ENCODE assay signal across 28 cellular contexts in the genomic region with DNA sequence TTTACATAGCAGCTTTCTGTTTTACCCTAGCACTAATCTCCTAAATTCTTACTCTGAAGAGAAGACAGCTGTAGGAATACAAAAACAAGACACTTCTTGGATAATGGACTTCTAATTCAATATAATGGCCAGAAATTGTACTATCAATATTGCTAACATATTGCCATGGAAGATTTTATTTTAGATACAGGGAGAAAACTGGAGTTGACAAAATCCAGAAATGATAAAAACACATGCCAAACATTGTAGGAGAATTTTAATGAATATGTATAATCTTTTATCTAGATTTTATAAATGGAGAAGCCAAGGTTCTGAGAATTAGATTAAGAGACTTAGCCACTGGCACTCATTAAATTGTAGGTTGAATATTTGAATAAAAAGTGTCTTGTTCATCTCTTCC.
"Had no signal": no experiment of that assay in that cellular context is flagged by ENCODE, and none has a peak within 500 bp of the region (broad histone marks: within the 10 kb centered on the region; RNA-seq: fewer than 3 reads in every experiment).

No MANE protein-coding gene starts in this region.

- H3K36me3 ChIP-seq: colonic mucosa, esophagus muscularis mucosa, esophagus squamous epithelium, gastrocnemius medialis, gastroesophageal sphincter, heart left ventricle, heart right ventricle had no signal

- H3K4me2 ChIP-seq: hepatocyte had no signal

- H3K79me2 ChIP-seq: hepatocyte had no signal

- ATAC-seq: effector memory CD8-positive, alpha-beta T cell; esophagus mucosa; foreskin keratinocyte; gastrocnemius medialis; gastroesophageal sphincter; heart left ventricle; heart right ventricle had no signal

- FAIRE-seq: endometrium, endothelial cell of umbilical vein, frontal cortex had no signal

- DNase-seq: colonic mucosa; cortex of kidney; dermis blood vessel endothelial cell; dorsolateral prefrontal cortex; effector CD4-positive, alpha-beta T cell; effector CD8-positive, alpha-beta T cell; effector memory CD4-positive, alpha-beta T cell; effector memory CD8-positive, alpha-beta T cell; endodermal cell; erythroblast; esophagus squamous epithelium; foreskin fibroblast; foreskin keratinocyte; foreskin melanocyte; gastrocnemius medialis; glutamatergic neuron; head of caudate nucleus; heart left ventricle; heart right ventricle had no signal

- H3K27me3 ChIP-seq: colonic mucosa, dorsolateral prefrontal cortex, esophagus muscularis mucosa, esophagus squamous epithelium, foreskin keratinocyte, gastrocnemius medialis, gastroesophageal sphincter, heart left ventricle, heart right ventricle, hepatocyte had no signal

- H3K9me3 ChIP-seq: colonic mucosa, esophagus muscularis mucosa, esophagus squamous epithelium, gastrocnemius medialis, gastroesophageal sphincter, heart left ventricle had no signal

- H3K4me3 ChIP-seq: colonic mucosa, coronary artery, dorsolateral prefrontal cortex, esophagus muscularis mucosa, esophagus squamous epithelium, gastrocnemius medialis, gastroesophageal sphincter, heart left ventricle, heart right ventricle, hepatocyte had no signal

- H3K27ac ChIP-seq: colonic mucosa, coronary artery, dorsolateral prefrontal cortex, epithelial cell of prostate, esophagus muscularis mucosa, esophagus squamous epithelium, foreskin keratinocyte, gastrocnemius medialis, gastroesophageal sphincter, heart left ventricle, heart right ventricle, hepatocyte had no signal

- H3K4me1 ChIP-seq: colonic mucosa, esophagus squamous epithelium, foreskin keratinocyte, gastrocnemius medialis, heart left ventricle, heart right ventricle had no signal

- H2AFZ ChIP-seq: hepatocyte had no signal
